26 cellular contexts compared by ENCODE assay signal in genomic region chr7:8042796-8043535, GRCh38.
DNase-seq lines count a peak whose midpoint lies in the region; ATAC-seq, FAIRE-seq and TF ChIP-seq lines count a peak whose summit lies in the region.
"Had no signal": no experiment of that assay in that cellular context is flagged by ENCODE, and none has a peak within 500 bp of the region (broad histone marks: within the 10 kb centered on the region; RNA-seq: fewer than 3 reads in every experiment).

No MANE protein-coding gene starts in this region.

- no TSS peak for BruUV-seq in PC-3 (replicated peaks; lab: Mats Ljungman, UMichigan)

- H2AFZ ChIP-seq in PC-3 (ENCODE audit: low read length): no peak overlapping the region
- H2AFZ ChIP-seq: hepatocyte had no signal

- WGBS in small intestine, 3 donors: 94 to 95% (median 94%) methylated on average over 3 of the region's 3 CpGs

- H3K4me3 ChIP-seq in PC-3 (ENCODE audit: low read length): no peak overlapping the region
- H3K4me3 ChIP-seq in small intestine (ENCODE audit: low read depth in 1 of 2, low read length in 2 of 2): no peak overlapping the region
- H3K4me3 ChIP-seq: coronary artery, gastrocnemius medialis, hepatocyte, right lobe of liver, SJSA1, testis, uterus had no signal

- H3K79me2 ChIP-seq in PC-3 (ENCODE audit: low read length): no peaks in the 10 kb centered on the region
- H3K79me2 ChIP-seq: hepatocyte had no signal

- FAIRE-seq in urothelium cell line (lab: Jason Lieb, UNC): peak; percentile 75
- FAIRE-seq in small intestine (lab: Jason Lieb, UNC): no peak

- H3K4me1 ChIP-seq in PC-3 (ENCODE audit: insufficient read depth, low read length): no peaks in the 10 kb centered on the region
- H3K4me1 ChIP-seq in small intestine (ENCODE audit: control insufficient read depth in 2 of 2, insufficient read depth in 1 of 2, low read depth in 1 of 2, low read length in 1 of 2): peaks cover 0 to 2% of the 10 kb centered on the region in 2 donors
- H3K4me1 ChIP-seq: gastrocnemius medialis, right lobe of liver, SJSA1, testis, uterus had no signal

- H3K27ac ChIP-seq in PC-3 (ENCODE audit: low read length) (no peak overlapping the region), small intestine (ENCODE audit: low read depth in 1 of 2, low read length in 1 of 2) (no peak overlapping the region)
- H3K27ac ChIP-seq: coronary artery, gastrocnemius medialis, hepatocyte, right lobe of liver, SJSA1, testis, uterus had no signal

- no peak for DNase-seq in natural killer cell treated with Interleukin-12 subunit alpha and Interleukin-12 subunit beta and Interleukin-15 and Interleukin-18, amount 100 ng/mL, for 72 hours (ENCODE audit: low spot score)
- no peak for DNase-seq in natural killer cell
- DNase-seq in PC-3: no peak
- DNase-seq in central memory CD8-positive, alpha-beta T cell (ENCODE audit: low spot score in 2 of 2): no peak
- DNase-seq in urothelium cell line (ENCODE audit: low spot score): no peak
- DNase-seq in small intestine: no peak
- DNase-seq in islet precursor cell: no peak
- DNase-seq: activated effector memory CD4-positive, alpha-beta T cell treated with Interleukin-2 at 50 U/mL for 16 hours; effector memory CD8-positive, alpha-beta T cell; erythroblast; gastrocnemius medialis; GOT3; HFFc6; left colon; NCI-H446; NCI-H82; right lobe of liver; RPMI8226; stimulated activated CD4-positive, alpha-beta T cell treated with anti-CD3 and anti-CD28 coated beads, Interleukin-12 subunit alpha, Interleukin-12 subunit beta, amount 100 ng/mL, for 4 hours; stimulated activated CD4-positive, alpha-beta T cell treated with anti-CD3 and anti-CD28 coated beads, Interleukin-4, amount 100 ng/mL, for 1 hour; testis; uterus had no signal

- POLR2A ChIA-PET in PC-3 (lab: Charles Lee; ENCODE audit: unreplicated experiment): interaction anchor here (0.6 kb wide), 2 partner anchors 15 to 63 kb away, joined by 5 to 7 read pairs; no protein-coding TSS in a partner anchor

- H4K20me1 ChIP-seq in PC-3 (ENCODE audit: low read length): no peaks in the 10 kb centered on the region

- H3K27me3 ChIP-seq in PC-3 (ENCODE audit: low read length) (no peaks in the 10 kb centered on the region), small intestine (ENCODE audit: control insufficient read depth in 2 of 2, insufficient read depth in 2 of 2, low read length in 2 of 2) (no peaks in the 10 kb centered on the region)
- H3K27me3 ChIP-seq: gastrocnemius medialis, hepatocyte, right lobe of liver, SJSA1, testis, uterus had no signal

- peak overlapping the region; percentile 70 to 88 for H3K27ac Mint-ChIP-seq in natural killer cell treated with Interleukin-12 subunit alpha and Interleukin-12 subunit beta and Interleukin-15 and Interleukin-18, amount 100 ng/mL, for 72 hours
- H3K27ac Mint-ChIP-seq in natural killer cell: peak overlapping the region in 1 of 2 donors; percentile 52
- peak overlapping the region; percentile 19 for H3K27ac Mint-ChIP-seq in central memory CD8-positive, alpha-beta T cell (ENCODE audit: low read depth)
- H3K27ac Mint-ChIP-seq: HFFc6, memory B cell had no signal

- H3K9me3 ChIP-seq in PC-3 (ENCODE audit: low read length) (no peaks in the 10 kb centered on the region), small intestine (ENCODE audit: control insufficient read depth, low read depth) (no peaks in the 10 kb centered on the region)
- H3K9me3 ChIP-seq: gastrocnemius medialis, right lobe of liver, SJSA1, testis, uterus had no signal

- no peaks in the 10 kb centered on the region for H3K9me2 ChIP-seq in PC-3 (replicated peaks; ENCODE audit: low read length)

- no peaks in the 10 kb centered on the region for H3K36me3 ChIP-seq in PC-3 (ENCODE audit: low read depth, low read length)
- no peaks in the 10 kb centered on the region for H3K36me3 ChIP-seq in small intestine (ENCODE audit: control insufficient read depth in 2 of 2, insufficient read depth in 2 of 2, low read length in 2 of 2)
- H3K36me3 ChIP-seq: gastrocnemius medialis, right lobe of liver, SJSA1, uterus had no signal

- H3K27me3 Mint-ChIP-seq in natural killer cell treated with Interleukin-12 subunit alpha and Interleukin-12 subunit beta and Interleukin-15 and Interleukin-18, amount 100 ng/mL, for 72 hours: no peaks in the 10 kb centered on the region
- no peaks in the 10 kb centered on the region for H3K27me3 Mint-ChIP-seq in natural killer cell (ENCODE audit: low read depth in 2 of 2)
- H3K27me3 Mint-ChIP-seq in central memory CD8-positive, alpha-beta T cell: no peaks in the 10 kb centered on the region
- H3K27me3 Mint-ChIP-seq: effector memory CD8-positive, alpha-beta T cell; memory B cell had no signal

- intact Hi-C loops in natural killer cell (cut with micrococcal nuclease) (no loop called here), PC-3 (cut with micrococcal nuclease) (no loop called here)

- peaks cover 11% of the 10 kb centered on the region for H3K36me3 Mint-ChIP-seq in natural killer cell treated with Interleukin-12 subunit alpha and Interleukin-12 subunit beta and Interleukin-15 and Interleukin-18, amount 100 ng/mL, for 72 hours
- H3K36me3 Mint-ChIP-seq in natural killer cell: peaks cover 16% of the 10 kb centered on the region
- H3K36me3 Mint-ChIP-seq in central memory CD8-positive, alpha-beta T cell (ENCODE audit: insufficient read depth): peaks cover 18% of the 10 kb centered on the region

- ATAC-seq in natural killer cell treated with Interleukin-12 subunit alpha and Interleukin-12 subunit beta and Interleukin-15 and Interleukin-18, amount 100 ng/mL, for 72 hours: no peak
- ATAC-seq in natural killer cell (no peak), PC-3 (peak; percentile 13; the same call in 1 of the 2 replicates)
- ATAC-seq in central memory CD8-positive, alpha-beta T cell (replicated peaks; ENCODE audit: extremely low read depth, poor library complexity, severe bottlenecking): no peak
- ATAC-seq: effector memory CD8-positive, alpha-beta T cell; gastrocnemius medialis; left colon; right lobe of liver had no signal

- TF ChIP-seq CTCF in natural killer cell (IDR thresholded peaks at IDR 0.05) (no peak), PC-3 (conservative IDR thresholded peaks at IDR 0.05; ENCODE audit: low read depth, low read length) (no peak)

- no peaks in the 10 kb centered on the region for H3K9me3 Mint-ChIP-seq in natural killer cell treated with Interleukin-12 subunit alpha and Interleukin-12 subunit beta and Interleukin-15 and Interleukin-18, amount 100 ng/mL, for 72 hours
- no peaks in the 10 kb centered on the region for H3K9me3 Mint-ChIP-seq in natural killer cell
- H3K9me3 Mint-ChIP-seq in central memory CD8-positive, alpha-beta T cell: no peaks in the 10 kb centered on the region
- H3K9me3 Mint-ChIP-seq: effector memory CD8-positive, alpha-beta T cell; HFFc6 had no signal

- CTCF ChIA-PET in PC-3 (lab: Charles Lee): no interaction called here

- H3K9ac ChIP-seq in PC-3 (ENCODE audit: low read length): no peak overlapping the region

- H3K4me3 Mint-ChIP-seq in natural killer cell treated with Interleukin-12 subunit alpha and Interleukin-12 subunit beta and Interleukin-15 and Interleukin-18, amount 100 ng/mL, for 72 hours: peak overlapping the region; percentile 40
- no peak overlapping the region for H3K4me3 Mint-ChIP-seq in natural killer cell
- no peak overlapping the region for H3K4me3 Mint-ChIP-seq in central memory CD8-positive, alpha-beta T cell
- H3K4me3 Mint-ChIP-seq: effector memory CD8-positive, alpha-beta T cell; HFFc6; memory B cell had no signal

- H3F3A ChIP-seq in PC-3 (ENCODE audit: low read length, unreplicated experiment): no peaks in the 10 kb centered on the region

- H3K4me2 ChIP-seq in PC-3 (ENCODE audit: low read length): no peak overlapping the region
- H3K4me2 ChIP-seq: hepatocyte had no signal

- H3K4me1 Mint-ChIP-seq in natural killer cell treated with Interleukin-12 subunit alpha and Interleukin-12 subunit beta and Interleukin-15 and Interleukin-18, amount 100 ng/mL, for 72 hours (ENCODE audit: low read depth in 2 of 2): peaks cover 39 to 66% of the 10 kb centered on the region in 2 donors
- peaks cover 31 to 36% of the 10 kb centered on the region in 2 donors for H3K4me1 Mint-ChIP-seq in natural killer cell
- H3K4me1 Mint-ChIP-seq in central memory CD8-positive, alpha-beta T cell: peaks cover 62% of the 10 kb centered on the region
